ENCODE assay signal across 1 cellular context in the genomic region with DNA sequence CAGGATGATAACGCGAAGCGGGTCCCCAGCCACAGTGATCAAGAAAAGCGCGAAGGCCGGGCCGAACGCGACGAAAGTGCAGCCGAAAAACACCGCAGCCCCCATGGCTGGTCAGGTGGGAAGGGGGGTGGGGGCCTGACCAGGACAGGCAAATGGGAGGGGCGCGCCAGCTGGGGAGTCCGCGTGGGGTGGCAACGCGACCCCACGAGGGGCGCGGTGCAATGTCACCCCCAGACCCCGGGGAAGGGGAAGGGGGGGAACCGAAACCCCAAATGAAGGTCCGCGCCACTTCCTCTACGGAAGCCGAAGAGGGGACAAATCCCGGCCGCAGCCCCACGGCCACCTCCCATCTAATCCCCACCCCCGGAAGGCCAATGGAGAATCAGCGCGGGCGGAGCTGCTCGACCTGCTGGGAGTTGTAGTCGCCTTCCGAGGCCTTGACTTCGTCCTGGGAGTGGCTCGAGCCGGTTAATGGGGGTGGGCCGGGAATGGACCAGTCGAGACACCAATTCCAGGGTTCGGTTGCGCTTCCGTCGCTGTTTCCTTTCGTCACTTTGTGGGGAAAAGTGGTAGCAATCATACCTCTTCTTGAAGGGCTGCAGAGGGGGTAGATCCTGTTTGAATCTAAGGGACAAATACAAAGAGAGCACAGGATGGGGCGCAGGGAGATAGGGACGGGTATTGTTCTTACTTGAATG.
A peak's percentile ranks its signal among the peaks of the same experiment; 100 is the strongest.
TF ChIP-seq lines count a peak whose summit lies in the region.

Gene APH1A, minus strand, starts transcription at position 311 of the 698 bp plus-strand sequence. Its CDS starts 206 bp downstream, at position 105.

TF ChIP-seq in HepG2, 621 proteins besides CTCF, POLR2A, EP300 and RAD21 (continued from another document and continues in another):
- TF ChIP-seq ZBTB49 (CRISPR knock-in tag; IDR thresholded peaks at IDR 0.05; ENCODE audit: borderline replicate concordance) (no peak), MED13 (CRISPR knock-in tag; IDR thresholded peaks at IDR 0.05) (0 out of 2 replicates have a peak, but pooled peaks have one; percentile 60), ZNF724P (CRISPR knock-in tag; IDR thresholded peaks at IDR 0.05; ENCODE audit: borderline replicate concordance) (no peak), ZBTB8A (CRISPR knock-in tag; IDR thresholded peaks at IDR 0.05; ENCODE audit: borderline replicate concordance, low read depth) (no peak), KLF16 (CRISPR knock-in tag; IDR thresholded peaks at IDR 0.05) (peak in 1 of 2 experiments; percentile 83; a peak in 2 of 4 replicates), ZNF367 (CRISPR knock-in tag; IDR thresholded peaks at IDR 0.05; ENCODE audit: borderline replicate concordance) (no peak; the same call in 1 of the 2 replicates), ZNF550 (CRISPR knock-in tag; IDR thresholded peaks at IDR 0.05; ENCODE audit: borderline replicate concordance) (no peak), HMG20A (CRISPR knock-in tag; IDR thresholded peaks at IDR 0.05; ENCODE audit: borderline replicate concordance) (no peak), ZNF615 (CRISPR knock-in tag; IDR thresholded peaks at IDR 0.05; ENCODE audit: borderline replicate concordance) (no peak), HES4 (CRISPR knock-in tag; IDR thresholded peaks at IDR 0.05; ENCODE audit: borderline replicate concordance) (no peak), HCFC1 (IDR thresholded peaks at IDR 0.05; ENCODE audit: low read depth, low read length) (peak; percentile 84), MATR3 (CRISPR knock-in tag; IDR thresholded peaks at IDR 0.05) (no peak), ZFP90 (CRISPR knock-in tag; IDR thresholded peaks at IDR 0.05; ENCODE audit: borderline replicate concordance) (peak; percentile 85; the same call in 1 of the 2 replicates), YEATS2 (CRISPR knock-in tag; IDR thresholded peaks at IDR 0.05; ENCODE audit: borderline replicate concordance) (peak; percentile 93; the same call in 1 of the 2 replicates), CCAR2 (optimal IDR thresholded peaks at IDR 0.05; ENCODE audit: low read depth, low read length) (no peak), ZNF230 (CRISPR knock-in tag; IDR thresholded peaks at IDR 0.05) (no peak), RBM39 (IDR thresholded peaks at IDR 0.05; ENCODE audit: low read depth, low read length, poor library complexity, severe bottlenecking) (no peak), KAT7 (CRISPR knock-in tag; IDR thresholded peaks at IDR 0.05; ENCODE audit: borderline replicate concordance) (no peak; the same call in 1 of the 2 replicates), ZFP91 (CRISPR knock-in tag; IDR thresholded peaks at IDR 0.05; ENCODE audit: borderline replicate concordance) (peak; percentile 81), NR2F2 (IDR thresholded peaks at IDR 0.05; ENCODE audit: borderline replicate concordance, low read depth) (no peak), CBFB (CRISPR knock-in tag; IDR thresholded peaks at IDR 0.05) (no peak), ZNF570 (CRISPR knock-in tag; IDR thresholded peaks at IDR 0.05; ENCODE audit: borderline replicate concordance) (no peak), GATAD1 (CRISPR knock-in tag; IDR thresholded peaks at IDR 0.05) (peak; percentile 93), DDIT3 (CRISPR knock-in tag; IDR thresholded peaks at IDR 0.05) (no peak), SKI (IDR thresholded peaks at IDR 0.05; ENCODE audit: partially characterized antibody) (no peak), ZNF235 (CRISPR knock-in tag; IDR thresholded peaks at IDR 0.05; ENCODE audit: borderline replicate concordance) (no peak), JUND (CRISPR knock-in tag; IDR thresholded peaks at IDR 0.05) (no peak), ZNF264 (CRISPR knock-in tag; IDR thresholded peaks at IDR 0.05) (peak; percentile 71; the same call in 1 of the 2 replicates), GPN1 (CRISPR knock-in tag; IDR thresholded peaks at IDR 0.05; ENCODE audit: borderline replicate concordance) (no peak), MTA1 (CRISPR knock-in tag; IDR thresholded peaks at IDR 0.05; ENCODE audit: borderline replicate concordance) (peak; percentile 45; the same call in 1 of the 2 replicates), TCF7 (IDR thresholded peaks at IDR 0.05; ENCODE audit: low read depth) (no peak), ZNF382 (CRISPR knock-in tag; IDR thresholded peaks at IDR 0.05; ENCODE audit: borderline replicate concordance) (no peak), GTF3A (CRISPR knock-in tag; conservative IDR thresholded peaks at IDR 0.05) (no peak)
- TF ChIP-seq, protein P1, sequence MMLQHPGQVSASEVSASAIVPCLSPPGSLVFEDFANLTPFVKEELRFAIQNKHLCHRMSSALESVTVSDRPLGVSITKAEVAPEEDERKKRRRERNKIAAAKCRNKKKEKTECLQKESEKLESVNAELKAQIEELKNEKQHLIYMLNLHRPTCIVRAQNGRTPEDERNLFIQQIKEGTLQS (CRISPR knock-in tag; IDR thresholded peaks at IDR 0.05) = no peak
- TF ChIP-seq, protein P2, sequence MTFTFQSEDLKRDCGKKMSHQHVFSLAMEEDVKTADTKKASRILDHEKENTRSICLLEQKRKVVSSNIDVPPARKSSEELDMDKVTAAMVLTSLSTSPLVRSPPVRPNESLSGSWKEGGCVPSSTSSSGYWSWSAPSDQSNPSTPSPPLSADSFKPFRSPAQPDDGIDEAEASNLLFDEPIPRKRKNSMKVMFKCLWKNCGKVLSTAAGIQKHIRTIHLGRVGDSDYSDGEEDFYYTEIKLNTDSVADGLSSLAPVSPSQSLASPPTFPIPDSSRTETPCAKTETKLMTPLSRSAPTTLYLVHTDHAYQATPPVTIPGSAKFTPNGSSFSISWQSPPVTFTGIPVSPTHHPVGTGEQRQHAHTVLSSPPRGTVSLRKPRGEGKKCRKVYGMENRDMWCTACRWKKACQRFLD (CRISPR knock-in tag; IDR thresholded peaks at IDR 0.05; ENCODE audit: borderline replicate concordance) = peak; percentile 62; the same call in 1 of the 2 replicates
- TF ChIP-seq, protein P3, sequence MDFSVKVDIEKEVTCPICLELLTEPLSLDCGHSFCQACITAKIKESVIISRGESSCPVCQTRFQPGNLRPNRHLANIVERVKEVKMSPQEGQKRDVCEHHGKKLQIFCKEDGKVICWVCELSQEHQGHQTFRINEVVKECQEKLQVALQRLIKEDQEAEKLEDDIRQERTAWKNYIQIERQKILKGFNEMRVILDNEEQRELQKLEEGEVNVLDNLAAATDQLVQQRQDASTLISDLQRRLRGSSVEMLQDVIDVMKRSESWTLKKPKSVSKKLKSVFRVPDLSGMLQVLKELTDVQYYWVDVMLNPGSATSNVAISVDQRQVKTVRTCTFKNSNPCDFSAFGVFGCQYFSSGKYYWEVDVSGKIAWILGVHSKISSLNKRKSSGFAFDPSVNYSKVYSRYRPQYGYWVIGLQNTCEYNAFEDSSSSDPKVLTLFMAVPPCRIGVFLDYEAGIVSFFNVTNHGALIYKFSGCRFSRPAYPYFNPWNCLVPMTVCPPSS (IDR thresholded peaks at IDR 0.05) = no peak
- TF ChIP-seq, protein P4, sequence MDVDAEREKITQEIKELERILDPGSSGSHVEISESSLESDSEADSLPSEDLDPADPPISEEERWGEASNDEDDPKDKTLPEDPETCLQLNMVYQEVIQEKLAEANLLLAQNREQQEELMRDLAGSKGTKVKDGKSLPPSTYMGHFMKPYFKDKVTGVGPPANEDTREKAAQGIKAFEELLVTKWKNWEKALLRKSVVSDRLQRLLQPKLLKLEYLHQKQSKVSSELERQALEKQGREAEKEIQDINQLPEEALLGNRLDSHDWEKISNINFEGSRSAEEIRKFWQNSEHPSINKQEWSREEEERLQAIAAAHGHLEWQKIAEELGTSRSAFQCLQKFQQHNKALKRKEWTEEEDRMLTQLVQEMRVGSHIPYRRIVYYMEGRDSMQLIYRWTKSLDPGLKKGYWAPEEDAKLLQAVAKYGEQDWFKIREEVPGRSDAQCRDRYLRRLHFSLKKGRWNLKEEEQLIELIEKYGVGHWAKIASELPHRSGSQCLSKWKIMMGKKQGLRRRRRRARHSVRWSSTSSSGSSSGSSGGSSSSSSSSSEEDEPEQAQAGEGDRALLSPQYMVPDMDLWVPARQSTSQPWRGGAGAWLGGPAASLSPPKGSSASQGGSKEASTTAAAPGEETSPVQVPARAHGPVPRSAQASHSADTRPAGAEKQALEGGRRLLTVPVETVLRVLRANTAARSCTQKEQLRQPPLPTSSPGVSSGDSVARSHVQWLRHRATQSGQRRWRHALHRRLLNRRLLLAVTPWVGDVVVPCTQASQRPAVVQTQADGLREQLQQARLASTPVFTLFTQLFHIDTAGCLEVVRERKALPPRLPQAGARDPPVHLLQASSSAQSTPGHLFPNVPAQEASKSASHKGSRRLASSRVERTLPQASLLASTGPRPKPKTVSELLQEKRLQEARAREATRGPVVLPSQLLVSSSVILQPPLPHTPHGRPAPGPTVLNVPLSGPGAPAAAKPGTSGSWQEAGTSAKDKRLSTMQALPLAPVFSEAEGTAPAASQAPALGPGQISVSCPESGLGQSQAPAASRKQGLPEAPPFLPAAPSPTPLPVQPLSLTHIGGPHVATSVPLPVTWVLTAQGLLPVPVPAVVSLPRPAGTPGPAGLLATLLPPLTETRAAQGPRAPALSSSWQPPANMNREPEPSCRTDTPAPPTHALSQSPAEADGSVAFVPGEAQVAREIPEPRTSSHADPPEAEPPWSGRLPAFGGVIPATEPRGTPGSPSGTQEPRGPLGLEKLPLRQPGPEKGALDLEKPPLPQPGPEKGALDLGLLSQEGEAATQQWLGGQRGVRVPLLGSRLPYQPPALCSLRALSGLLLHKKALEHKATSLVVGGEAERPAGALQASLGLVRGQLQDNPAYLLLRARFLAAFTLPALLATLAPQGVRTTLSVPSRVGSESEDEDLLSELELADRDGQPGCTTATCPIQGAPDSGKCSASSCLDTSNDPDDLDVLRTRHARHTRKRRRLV (CRISPR knock-in tag; IDR thresholded peaks at IDR 0.05) = 0 out of 2 replicates have a peak, but pooled peaks have one; percentile 4
- TF ChIP-seq, protein P5, sequence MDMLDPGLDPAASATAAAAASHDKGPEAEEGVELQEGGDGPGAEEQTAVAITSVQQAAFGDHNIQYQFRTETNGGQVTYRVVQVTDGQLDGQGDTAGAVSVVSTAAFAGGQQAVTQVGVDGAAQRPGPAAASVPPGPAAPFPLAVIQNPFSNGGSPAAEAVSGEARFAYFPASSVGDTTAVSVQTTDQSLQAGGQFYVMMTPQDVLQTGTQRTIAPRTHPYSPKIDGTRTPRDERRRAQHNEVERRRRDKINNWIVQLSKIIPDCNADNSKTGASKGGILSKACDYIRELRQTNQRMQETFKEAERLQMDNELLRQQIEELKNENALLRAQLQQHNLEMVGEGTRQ (IDR thresholded peaks at IDR 0.05; ENCODE audit: low read depth, low read length) = no peak
- TF ChIP-seq, protein P5 (CRISPR knock-in tag; IDR thresholded peaks at IDR 0.05; ENCODE audit: borderline replicate concordance) = no peak
- TF ChIP-seq, protein P6, sequence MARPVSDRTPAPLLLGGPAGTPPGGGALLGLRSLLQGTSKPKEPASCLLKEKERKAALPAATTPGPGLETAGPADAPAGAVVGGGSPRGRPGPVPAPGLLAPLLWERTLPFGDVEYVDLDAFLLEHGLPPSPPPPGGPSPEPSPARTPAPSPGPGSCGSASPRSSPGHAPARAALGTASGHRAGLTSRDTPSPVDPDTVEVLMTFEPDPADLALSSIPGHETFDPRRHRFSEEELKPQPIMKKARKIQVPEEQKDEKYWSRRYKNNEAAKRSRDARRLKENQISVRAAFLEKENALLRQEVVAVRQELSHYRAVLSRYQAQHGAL (CRISPR knock-in tag; IDR thresholded peaks at IDR 0.05; ENCODE audit: not compliant biosample characterization) = no peak
